ENCODE assay signal across 9 cellular contexts in genomic region chr5:115179068-115179958, GRCh38. TPM values are rescaled to one million over a fixed set of nuclear protein-coding genes. Genes with fewer than 3 reads are reported as not detected.
A peak's percentile ranks its signal among the peaks of the same experiment; 100 is the strongest.
DNase-seq lines count a peak whose midpoint lies in the region; ATAC-seq, FAIRE-seq and TF ChIP-seq lines count a peak whose summit lies in the region.
"Had no signal": no experiment of that assay in that cellular context is flagged by ENCODE, and none has a peak within 500 bp of the region (broad histone marks: within the 10 kb centered on the region; RNA-seq: fewer than 3 reads in every experiment).

No MANE protein-coding gene starts in this region.

- ATAC-seq in GM21576 (IDR thresholded peaks at IDR 0.05; ENCODE audit: unreplicated experiment) (peak; percentile 27), naive B cell (ENCODE audit: low read depth in 2 of 2) (peak in 1 of 2 donors; percentile 8)

- H3K4me2 ChIP-seq in endothelial cell of umbilical vein (ENCODE audit: insufficient read depth, low read length) = peak overlapping the region; percentile 67

- POLR2A ChIA-PET in endothelial cell of umbilical vein (lab: Charles Lee) = no interaction called here

- peak overlapping the region; percentile 73 to 96 (median 88) for H3K4me3 Mint-ChIP-seq in naive B cell

- peak overlapping the region; percentile 39 for H2AFZ ChIP-seq in endothelial cell of umbilical vein (ENCODE audit: low read depth, low read length)

- TF ChIP-seq CTCF in endothelial cell of umbilical vein (IDR thresholded peaks at IDR 0.05; ENCODE audit: extremely low read depth in 1 of 2, insufficient read depth in 1 of 2, low read depth in 1 of 2, low read length in 2 of 2) = no peak

- DNase-seq in EL (peak; percentile 21), NCI-H2227 treated with DMSO at 0.1 percent for 48 hours (lab: John Stamatoyannopoulos, UW) (peak; percentile 63), endothelial cell of umbilical vein (ENCODE audit: low read depth, low spot score) (no peak), naive B cell (no peak), HCEC 1CT (no peak), DMS79 treated with DMSO at 0.1 percent for 48 hours (lab: John Stamatoyannopoulos, UW) (no peak), NCI-H226 (no peak)

- TF ChIP-seq POLR2A in endothelial cell of umbilical vein (IDR thresholded peaks at IDR 0.05; ENCODE audit: low read depth, low read length) = no peak

- no peaks in the 10 kb centered on the region for H3K79me2 ChIP-seq in endothelial cell of umbilical vein (ENCODE audit: control insufficient read depth, insufficient read depth, low read length)

- FAIRE-seq in endothelial cell of umbilical vein (lab: Jason Lieb, UNC) = no peak

- H3K27me3 Mint-ChIP-seq in naive B cell = peaks cover 70 to 82% (median 71%) of the 10 kb centered on the region in 3 donors

- H4K20me1 ChIP-seq in endothelial cell of umbilical vein (replicated peaks; ENCODE audit: control insufficient read depth, extremely low read depth, insufficient read depth, low read length) = no peaks in the 10 kb centered on the region

- no peaks in the 10 kb centered on the region for H3K9me1 ChIP-seq in endothelial cell of umbilical vein (replicated peaks; ENCODE audit: control insufficient read depth, extremely low read depth, insufficient read depth, low read length)

- no TSS peak for BruUV-seq in endothelial cell of umbilical vein (replicated peaks; lab: Mats Ljungman, UMichigan)

- H3K9ac ChIP-seq in endothelial cell of umbilical vein (replicated peaks; ENCODE audit: extremely low read depth, insufficient read depth, low read length) = no peak overlapping the region

- H3K27ac ChIP-seq in endothelial cell of umbilical vein (ENCODE audit: insufficient read depth, low read depth, low read length) = no peak overlapping the region

- peak overlapping the region; percentile 36 to 53 (median 44) for H3K4me3 ChIP-seq in endothelial cell of umbilical vein (replicated peaks in 1 of 3; ENCODE audit: insufficient read depth in 1 of 3, low read depth in 1 of 3, low read length in 3 of 3)

- CTCF ChIA-PET in endothelial cell of umbilical vein (lab: Charles Lee) = no interaction called here

- H3K4me1 Mint-ChIP-seq in naive B cell = peaks cover 9 to 25% (median 14%) of the 10 kb centered on the region in 3 donors

- peaks cover 0 to 12% (median 0%) of the 10 kb centered on the region in 7 donors for H3K9me3 Mint-ChIP-seq in naive B cell

- H3K4me1 ChIP-seq in endothelial cell of umbilical vein (ENCODE audit: control insufficient read depth, extremely low read depth, insufficient read depth, low read length) = peaks cover 9% of the 10 kb centered on the region

- no peaks in the 10 kb centered on the region for H3K36me3 ChIP-seq in endothelial cell of umbilical vein (ENCODE audit: control insufficient read depth in 2 of 2, extremely low read depth in 1 of 2, insufficient read depth in 2 of 2, low read length in 2 of 2)

- H3K27me3 ChIP-seq in endothelial cell of umbilical vein (ENCODE audit: control insufficient read depth in 2 of 2, insufficient read depth in 2 of 2, low read length in 2 of 2) = peaks cover 54 to 79% of the 10 kb centered on the region in 2 experiments

- dilution Hi-C loops in endothelial cell of umbilical vein (cut with MboI; ENCODE audit: extremely low pct_ligation_motif_present, low sequenced_read_pairs) = no loop called here

- peaks cover 0 to 6% of the 10 kb centered on the region in 2 donors for H3K36me3 Mint-ChIP-seq in naive B cell

- H3K27ac Mint-ChIP-seq in naive B cell = peak overlapping the region in 2 of 6 donors; percentile 70 to 91

- H3K9me3 ChIP-seq in endothelial cell of umbilical vein (replicated peaks; ENCODE audit: control insufficient read depth, insufficient read depth, low read length) = no peaks in the 10 kb centered on the region

- intact Hi-C loops in endothelial cell of umbilical vein (cut with micrococcal nuclease) = loop anchor here (1.0 to 10.0 kb wide), 2 partner anchors 8 to 665 kb away; partner anchors contain the start of genes AP3S1 and ATG12

TF ChIP-seq in endothelial cell of umbilical vein, 7 proteins besides CTCF, POLR2A, EP300 and RAD21:
- TF ChIP-seq POLR2AphosphoS5 (IDR thresholded peaks at IDR 0.05; ENCODE audit: insufficient read depth, low read depth, low read length) = no peak
- TF ChIP-seq FOS (IDR thresholded peaks at IDR 0.05; ENCODE audit: borderline replicate concordance, insufficient read depth, low read length) = no peak
- TF ChIP-seq EZH2 (IDR thresholded peaks at IDR 0.05; ENCODE audit: borderline replicate concordance, low read depth, low read length, severe bottlenecking) = peak; percentile 77

RNA-seq across cellular contexts. Expression of gene TRIM36, which starts 9.6 kb away (rescaled TPM):
- total RNA-seq in endothelial cell of umbilical vein = 0.69 and 1.2 TPM in 2 replicates
- polyA plus RNA-seq in endothelial cell of umbilical vein (0.67 and 0.76 TPM in 2 replicates), naive B cell (ENCODE audit: low read depth in 6 of 6) (under 1 TPM in 1 of 6 donors, not detected in 5; 0.45 TPM)
- 0.17 and 0.40 TPM in 2 replicates for polyA plus RNA-seq in endothelial cell of umbilical vein (2011; cell fraction: cytosol; rRNA removed)
- polyA plus RNA-seq in endothelial cell of umbilical vein (2011; cell fraction: nucleus; rRNA removed) = 0.38 and 0.99 TPM in 2 replicates
- 0.25 and 0.26 TPM in 2 replicates for polyA plus RNA-seq in endothelial cell of umbilical vein (2012)
- 0.30 and 0.70 TPM in 2 replicates for polyA minus RNA-seq in endothelial cell of umbilical vein
- polyA minus RNA-seq in endothelial cell of umbilical vein (2011; cell fraction: cytosol; rRNA and poly(A)+ RNA removed) = 4.6 TPM
- 0.82 and 3.8 TPM in 2 replicates for polyA minus RNA-seq in endothelial cell of umbilical vein (2011; cell fraction: nucleus; rRNA and poly(A)+ RNA removed)
- total RNA-seq: T-helper 2 cell treated with Interferon-gamma antibody and Interleukin-4, amounts not matched to agents 100 ng/mL and 5 ng/mL, for 36 hours had no signal

Comparison
In these comparisons a context has a peak if more than half of its experiments do, and no peak if none do; other contexts are left out.
1. DNase-seq: peak in EL (single experiment) and NCI-H2227 treated with DMSO at 0.1 percent for 48 hours (single experiment); none in endothelial cell of umbilical vein (single experiment), naive B cell (single experiment), HCEC 1CT (single experiment), DMS79 treated with DMSO at 0.1 percent for 48 hours (single experiment) and NCI-H226 (single experiment).